10 cellular contexts compared by ENCODE assay signal in the genomic region with DNA sequence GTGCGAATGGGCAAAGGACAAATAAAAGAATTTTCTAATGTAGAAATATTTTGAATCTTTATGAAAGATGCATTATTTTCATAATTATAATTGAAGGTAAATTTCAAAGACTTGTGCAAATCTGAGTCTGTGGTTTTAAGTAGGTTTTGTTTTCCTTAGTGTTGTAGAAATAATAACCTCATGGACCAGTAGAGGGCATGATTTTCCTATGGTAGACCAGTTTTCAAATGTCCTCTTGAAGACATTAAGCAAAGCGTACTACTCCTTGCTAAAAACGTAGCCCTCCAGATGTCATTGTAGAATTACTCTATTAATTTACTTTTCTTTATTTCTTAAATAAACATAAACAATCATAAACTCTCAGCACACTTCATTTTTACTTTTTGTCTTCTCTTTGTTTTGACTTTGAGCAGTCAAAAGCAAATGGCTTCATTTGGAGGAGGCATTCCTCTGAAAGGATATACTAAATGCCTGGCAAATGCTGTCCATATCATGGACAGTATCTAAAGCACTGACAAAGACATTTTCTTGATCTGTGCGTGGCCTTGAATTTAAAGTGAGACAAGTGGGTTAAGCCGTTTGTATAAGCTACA.
DNase-seq lines count a peak whose midpoint lies in the region; ATAC-seq, FAIRE-seq and TF ChIP-seq lines count a peak whose summit lies in the region.
"Had no signal": no experiment of that assay in that cellular context is flagged by ENCODE, and none has a peak within 500 bp of the region (broad histone marks: within the 10 kb centered on the region; RNA-seq: fewer than 3 reads in every experiment).

No MANE protein-coding gene starts in this region.

- H3K27me3 ChIP-seq in A673 (replicated peaks; ENCODE audit: insufficient read depth, low read depth, low read length, poor library complexity) (peaks cover 21% of the 10 kb centered on the region), GM06990 (replicated peaks; ENCODE audit: control insufficient read depth, insufficient read depth, low read length) (no peaks in the 10 kb centered on the region)

- no peaks in the 10 kb centered on the region for H3K9me3 ChIP-seq in A673 (ENCODE audit: low read depth, low read length, poor library complexity, severe bottlenecking)
- H3K9me3 ChIP-seq: HAP-1 had no signal

- no peak overlapping the region for H3K4me3 ChIP-seq in A673 (ENCODE audit: low read depth, low read length, poor library complexity, severe bottlenecking)
- no peak overlapping the region for H3K4me3 ChIP-seq in GM06990 (replicated peaks; ENCODE audit: low read depth, low read length)
- no peak overlapping the region for H3K4me3 ChIP-seq in coronary artery
- H3K4me3 ChIP-seq: HAP-1 had no signal

- POLR2A ChIA-PET in A673 (lab: Charles Lee; ENCODE audit: low non-redundant PET) = no interaction called here

- BruUV-seq in A673 (replicated peaks; lab: Mats Ljungman, UMichigan) = no TSS peak

- H3K36me3 ChIP-seq in A673 (ENCODE audit: insufficient read depth, low read length, poor library complexity, severe bottlenecking) = no peaks in the 10 kb centered on the region
- H3K36me3 ChIP-seq in GM06990 (ENCODE audit: control insufficient read depth, insufficient read depth, low read length) = peaks cover 2% of the 10 kb centered on the region
- H3K36me3 ChIP-seq: HAP-1 had no signal

- H3K4me1 ChIP-seq in A673 (ENCODE audit: insufficient read depth, low read length, poor library complexity, severe bottlenecking) = no peaks in the 10 kb centered on the region

- DNase-seq in A673 (ENCODE audit: low spot score) (peak; percentile 51), GM06990 (ENCODE audit: extremely low read depth, insufficient read length) (no peak), Kasumi-1 (lab: John Stamatoyannopoulos, UW) (peak; percentile 2 to 33), frontal cortex (ENCODE audit: low spot score in 2 of 2) (no peak), urothelium cell line (ENCODE audit: low spot score) (peak; percentile 14), coronary artery (ENCODE audit: low spot score) (no peak)

- ATAC-seq in SK-N-SH treated with all-trans-retinoic acid at 6 μM for 48 hours (peak; percentile 71), GM18858 (IDR thresholded peaks at IDR 0.05; ENCODE audit: unreplicated experiment) (no peak)

- intact Hi-C loops in A673 (cut with micrococcal nuclease; ENCODE audit: unreplicated experiment) = loop anchor here (1.0 to 10.0 kb wide), 3 partner anchors 225 to 918 kb away; no protein-coding TSS in a partner anchor

- CTCF ChIA-PET in A673 (lab: Charles Lee) = no interaction called here

- TF ChIP-seq CTCF in A673 (conservative IDR thresholded peaks at IDR 0.05; ENCODE audit: low read depth, low read length) (peak; percentile 73), GM06990 (IDR thresholded peaks at IDR 0.05; ENCODE audit: insufficient read depth, low read length, poor library complexity, severe bottlenecking) (peak; percentile 41), coronary artery (IDR thresholded peaks at IDR 0.05) (no peak)

- H3K27ac ChIP-seq in A673 (ENCODE audit: low read depth, low read length, poor library complexity, severe bottlenecking) (no peak overlapping the region), coronary artery (no peak overlapping the region)
- H3K27ac ChIP-seq: epithelial cell of prostate had no signal

- FAIRE-seq in frontal cortex (lab: Jason Lieb, UNC) (peak; percentile 90), urothelium cell line (lab: Jason Lieb, UNC) (no peak)

TF ChIP-seq in SK-N-SH treated with all-trans-retinoic acid at 6 μM for 48 hours, 23 proteins besides CTCF, POLR2A, EP300 and RAD21:
- TF ChIP-seq ZC3H10 (CRISPR knock-in tag; IDR thresholded peaks at IDR 0.05) (no peak), ZFP3 (CRISPR knock-in tag; IDR thresholded peaks at IDR 0.05) (no peak), ARNTL (CRISPR knock-in tag; IDR thresholded peaks at IDR 0.05; ENCODE audit: borderline replicate concordance, low read depth) (no peak), SNAI2 (CRISPR knock-in tag; IDR thresholded peaks at IDR 0.05) (no peak), TCF4 (CRISPR knock-in tag; IDR thresholded peaks at IDR 0.05; ENCODE audit: borderline replicate concordance) (no peak), RARB (CRISPR knock-in tag; IDR thresholded peaks at IDR 0.05) (no peak), ZNF8 (CRISPR knock-in tag; IDR thresholded peaks at IDR 0.05) (no peak), ZNF70 (CRISPR knock-in tag; IDR thresholded peaks at IDR 0.05) (no peak), ZNF565 (CRISPR knock-in tag; conservative IDR thresholded peaks at IDR 0.05; ENCODE audit: low read depth) (no peak), ISL1 (CRISPR knock-in tag; IDR thresholded peaks at IDR 0.05) (no peak), PPARA (CRISPR knock-in tag; IDR thresholded peaks at IDR 0.05; ENCODE audit: borderline replicate concordance) (no peak)
- TF ChIP-seq, protein P1, sequence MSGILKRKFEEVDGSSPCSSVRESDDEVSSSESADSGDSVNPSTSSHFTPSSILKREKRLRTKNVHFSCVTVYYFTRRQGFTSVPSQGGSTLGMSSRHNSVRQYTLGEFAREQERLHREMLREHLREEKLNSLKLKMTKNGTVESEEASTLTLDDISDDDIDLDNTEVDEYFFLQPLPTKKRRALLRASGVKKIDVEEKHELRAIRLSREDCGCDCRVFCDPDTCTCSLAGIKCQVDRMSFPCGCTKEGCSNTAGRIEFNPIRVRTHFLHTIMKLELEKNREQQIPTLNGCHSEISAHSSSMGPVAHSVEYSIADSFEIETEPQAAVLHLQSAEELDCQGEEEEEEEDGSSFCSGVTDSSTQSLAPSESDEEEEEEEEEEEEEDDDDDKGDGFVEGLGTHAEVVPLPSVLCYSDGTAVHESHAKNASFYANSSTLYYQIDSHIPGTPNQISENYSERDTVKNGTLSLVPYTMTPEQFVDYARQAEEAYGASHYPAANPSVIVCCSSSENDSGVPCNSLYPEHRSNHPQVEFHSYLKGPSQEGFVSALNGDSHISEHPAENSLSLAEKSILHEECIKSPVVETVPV (CRISPR knock-in tag; IDR thresholded peaks at IDR 0.05) = no peak
- TF ChIP-seq, protein P2, sequence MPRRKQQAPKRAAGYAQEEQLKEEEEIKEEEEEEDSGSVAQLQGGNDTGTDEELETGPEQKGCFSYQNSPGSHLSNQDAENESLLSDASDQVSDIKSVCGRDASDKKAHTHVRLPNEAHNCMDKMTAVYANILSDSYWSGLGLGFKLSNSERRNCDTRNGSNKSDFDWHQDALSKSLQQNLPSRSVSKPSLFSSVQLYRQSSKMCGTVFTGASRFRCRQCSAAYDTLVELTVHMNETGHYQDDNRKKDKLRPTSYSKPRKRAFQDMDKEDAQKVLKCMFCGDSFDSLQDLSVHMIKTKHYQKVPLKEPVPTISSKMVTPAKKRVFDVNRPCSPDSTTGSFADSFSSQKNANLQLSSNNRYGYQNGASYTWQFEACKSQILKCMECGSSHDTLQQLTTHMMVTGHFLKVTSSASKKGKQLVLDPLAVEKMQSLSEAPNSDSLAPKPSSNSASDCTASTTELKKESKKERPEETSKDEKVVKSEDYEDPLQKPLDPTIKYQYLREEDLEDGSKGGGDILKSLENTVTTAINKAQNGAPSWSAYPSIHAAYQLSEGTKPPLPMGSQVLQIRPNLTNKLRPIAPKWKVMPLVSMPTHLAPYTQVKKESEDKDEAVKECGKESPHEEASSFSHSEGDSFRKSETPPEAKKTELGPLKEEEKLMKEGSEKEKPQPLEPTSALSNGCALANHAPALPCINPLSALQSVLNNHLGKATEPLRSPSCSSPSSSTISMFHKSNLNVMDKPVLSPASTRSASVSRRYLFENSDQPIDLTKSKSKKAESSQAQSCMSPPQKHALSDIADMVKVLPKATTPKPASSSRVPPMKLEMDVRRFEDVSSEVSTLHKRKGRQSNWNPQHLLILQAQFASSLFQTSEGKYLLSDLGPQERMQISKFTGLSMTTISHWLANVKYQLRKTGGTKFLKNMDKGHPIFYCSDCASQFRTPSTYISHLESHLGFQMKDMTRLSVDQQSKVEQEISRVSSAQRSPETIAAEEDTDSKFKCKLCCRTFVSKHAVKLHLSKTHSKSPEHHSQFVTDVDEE (CRISPR knock-in tag; IDR thresholded peaks at IDR 0.05) = no peak
- TF ChIP-seq, protein P3, sequence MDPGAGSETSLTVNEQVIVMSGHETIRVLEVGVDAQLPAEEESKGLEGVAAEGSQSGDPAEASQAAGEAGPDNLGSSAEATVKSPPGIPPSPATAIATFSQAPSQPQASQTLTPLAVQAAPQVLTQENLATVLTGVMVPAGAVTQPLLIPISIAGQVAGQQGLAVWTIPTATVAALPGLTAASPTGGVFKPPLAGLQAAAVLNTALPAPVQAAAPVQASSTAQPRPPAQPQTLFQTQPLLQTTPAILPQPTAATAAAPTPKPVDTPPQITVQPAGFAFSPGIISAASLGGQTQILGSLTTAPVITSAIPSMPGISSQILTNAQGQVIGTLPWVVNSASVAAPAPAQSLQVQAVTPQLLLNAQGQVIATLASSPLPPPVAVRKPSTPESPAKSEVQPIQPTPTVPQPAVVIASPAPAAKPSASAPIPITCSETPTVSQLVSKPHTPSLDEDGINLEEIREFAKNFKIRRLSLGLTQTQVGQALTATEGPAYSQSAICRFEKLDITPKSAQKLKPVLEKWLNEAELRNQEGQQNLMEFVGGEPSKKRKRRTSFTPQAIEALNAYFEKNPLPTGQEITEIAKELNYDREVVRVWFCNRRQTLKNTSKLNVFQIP (CRISPR knock-in tag; IDR thresholded peaks at IDR 0.05; ENCODE audit: borderline replicate concordance, low read depth) = no peak
- TF ChIP-seq, protein P4, sequence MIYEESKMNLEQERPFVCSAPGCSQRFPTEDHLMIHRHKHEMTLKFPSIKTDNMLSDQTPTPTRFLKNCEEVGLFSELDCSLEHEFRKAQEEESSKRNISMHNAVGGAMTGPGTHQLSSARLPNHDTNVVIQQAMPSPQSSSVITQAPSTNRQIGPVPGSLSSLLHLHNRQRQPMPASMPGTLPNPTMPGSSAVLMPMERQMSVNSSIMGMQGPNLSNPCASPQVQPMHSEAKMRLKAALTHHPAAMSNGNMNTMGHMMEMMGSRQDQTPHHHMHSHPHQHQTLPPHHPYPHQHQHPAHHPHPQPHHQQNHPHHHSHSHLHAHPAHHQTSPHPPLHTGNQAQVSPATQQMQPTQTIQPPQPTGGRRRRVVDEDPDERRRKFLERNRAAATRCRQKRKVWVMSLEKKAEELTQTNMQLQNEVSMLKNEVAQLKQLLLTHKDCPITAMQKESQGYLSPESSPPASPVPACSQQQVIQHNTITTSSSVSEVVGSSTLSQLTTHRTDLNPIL (CRISPR knock-in tag; IDR thresholded peaks at IDR 0.05; ENCODE audit: low read depth) = no peak

Comparison
In these comparisons a context has a peak if more than half of its experiments do, and no peak if none do; other contexts are left out.
1. DNase-seq: peak in A673 (single experiment), Kasumi-1 (2 of 2) and urothelium cell line (single experiment); none in GM06990 (single experiment), frontal cortex (0 of 2) and coronary artery (single experiment).